Comparison of ENCODE assay signal across 20 cellular contexts in genomic region chr20:33670715-33671499, GRCh38. TPM values are rescaled to one million over a fixed set of nuclear protein-coding genes. Genes with fewer than 3 reads are reported as not detected.
DNase-seq lines count a peak whose midpoint lies in the region; ATAC-seq and TF ChIP-seq lines count a peak whose summit lies in the region.
"Had no signal": no experiment of that assay in that cellular context is flagged by ENCODE, and none has a peak within 500 bp of the region (broad histone marks: within the 10 kb centered on the region; RNA-seq: fewer than 3 reads in every experiment).

No MANE protein-coding gene starts in this region.

- no peak overlapping the region for H3K4me3 Mint-ChIP-seq in activated CD4-positive, alpha-beta memory T cell treated with anti-CD3 and anti-CD28 coated beads, Interleukin-2, amount 10 ng/mL, durations not matched to agents 7 days and 5 days
- no peak overlapping the region for H3K4me3 Mint-ChIP-seq in activated CD4-positive, alpha-beta memory T cell treated with anti-CD3 and anti-CD28 coated beads for 36 hours
- peak overlapping the region; percentile 6 for H3K4me3 Mint-ChIP-seq in Caco-2 (ENCODE audit: unreplicated experiment)
- H3K4me3 Mint-ChIP-seq in chondrocyte (ENCODE audit: unreplicated experiment), result peak overlapping the region; percentile 10
- H3K4me3 Mint-ChIP-seq: stimulated activated memory B cell treated with anti-CD40 and anti-IgM and Interleukin-4, amounts not matched to agents 10 μg/mL and 1 μg/mL and 100 μg/mL, for 72 hours had no signal

- CTCF ChIA-PET in activated CD4-positive, alpha-beta memory T cell treated with anti-CD3 and anti-CD28 coated beads, Interleukin-2, amount 10 ng/mL, durations not matched to agents 7 days and 5 days (lab: Charles Lee), result interaction anchor here (4.9 kb wide), 1 partner anchor 9 kb away, joined by 63 read pairs; no protein-coding TSS in a partner anchor
- CTCF ChIA-PET in activated CD4-positive, alpha-beta memory T cell treated with anti-CD3 and anti-CD28 coated beads for 36 hours (lab: Charles Lee), result interaction anchor here (0.6 to 4.6 kb wide), 3 partner anchors 57 to 217 kb away, joined by 3 to 32 read pairs (median 7); no protein-coding TSS in a partner anchor
- CTCF ChIA-PET in Caco-2 (lab: Charles Lee), result interaction anchor here (0.6 to 1.9 kb wide), 3 partner anchors 49 to 142 kb away, joined by 3 to 4 read pairs (median 3); partner anchors contain the start of gene PXMP4

- peaks cover 18% of the 10 kb centered on the region for H3K36me3 Mint-ChIP-seq in activated CD4-positive, alpha-beta memory T cell treated with anti-CD3 and anti-CD28 coated beads, Interleukin-2, amount 10 ng/mL, durations not matched to agents 7 days and 5 days (ENCODE audit: low read depth)
- H3K36me3 Mint-ChIP-seq in activated CD4-positive, alpha-beta memory T cell treated with anti-CD3 and anti-CD28 coated beads for 36 hours, result peaks cover under 1% of the 10 kb centered on the region
- H3K36me3 Mint-ChIP-seq in Caco-2 (ENCODE audit: insufficient read depth, unreplicated experiment), result peaks cover 54% of the 10 kb centered on the region
- H3K36me3 Mint-ChIP-seq in chondrocyte (ENCODE audit: low read depth), result peaks cover 13% of the 10 kb centered on the region
- H3K36me3 Mint-ChIP-seq: CD4-positive, CD25-positive, alpha-beta regulatory T cell; stimulated activated memory B cell treated with anti-CD40 and anti-IgM and Interleukin-4, amounts not matched to agents 10 μg/mL and 1 μg/mL and 100 μg/mL, for 72 hours had no signal

- no peak for ATAC-seq in GM19455 (IDR thresholded peaks at IDR 0.05; ENCODE audit: unreplicated experiment)
- no peak for ATAC-seq in stimulated activated naive CD8-positive, alpha-beta T cell treated with anti-CD3 and anti-CD28 coated beads, Interleukin-15, Interleukin-2, amounts not matched to agents 100 U/mL and 50 U/mL, for 24 hours
- ATAC-seq in GM21737 (IDR thresholded peaks at IDR 0.05; ENCODE audit: unreplicated experiment), result no peak
- ATAC-seq: PC-3; sciatic nerve; stimulated activated memory B cell treated with anti-CD40 and anti-IgM and Interleukin-4, amounts not matched to agents 10 μg/mL and 1 μg/mL and 100 μg/mL, for 72 hours had no signal

- peaks cover 23% of the 10 kb centered on the region for H3K4me1 ChIP-seq in Caco-2
- H3K4me1 ChIP-seq in stomach, result peaks cover 53 to 91% (median 86%) of the 10 kb centered on the region in 4 donors

- no peak for TF ChIP-seq CTCF in Caco-2 (IDR thresholded peaks at IDR 0.05; ENCODE audit: insufficient read depth in 1 of 2, low read depth in 1 of 2, low read length in 1 of 2, severe bottlenecking in 1 of 2, unreplicated experiment in 1 of 2)
- no peak for TF ChIP-seq CTCF in chondrocyte (IDR thresholded peaks at IDR 0.05)
- TF ChIP-seq CTCF in stomach (IDR thresholded peaks at IDR 0.05), result no peak

- intact Hi-C loops in activated CD4-positive, alpha-beta memory T cell treated with anti-CD3 and anti-CD28 coated beads for 36 hours (cut with micrococcal nuclease), result no loop called here
- intact Hi-C loops in Caco-2 (cut with micrococcal nuclease; ENCODE audit: unreplicated experiment) (loop anchor here (5.0 kb wide), 1 partner anchor 141 kb away; the partner anchor contains the start of gene CHMP4B), stomach (cut with DNase I; ENCODE audit: low total_unique reads) (no loop called here)

- H3K4me3 ChIP-seq in Caco-2 (ENCODE audit: low read depth, low read length), result no peak overlapping the region
- H3K4me3 ChIP-seq in stomach, result no peak overlapping the region
- H3K4me3 ChIP-seq: upper lobe of left lung had no signal

- BruUV-seq in Caco-2 (replicated peaks; lab: Mats Ljungman, UMichigan), result no TSS peak

- no peaks in the 10 kb centered on the region for H3K27me3 ChIP-seq in Caco-2 (replicated peaks; ENCODE audit: control insufficient read depth, insufficient read depth, low read length)
- no peaks in the 10 kb centered on the region for H3K27me3 ChIP-seq in stomach
- H3K27me3 ChIP-seq: upper lobe of left lung had no signal

- no peak for DNase-seq in activated CD4-positive, alpha-beta memory T cell treated with anti-CD3 and anti-CD28 coated beads, Interleukin-2, amount 10 ng/mL, durations not matched to agents 7 days and 5 days
- DNase-seq in activated CD4-positive, alpha-beta memory T cell treated with anti-CD3 and anti-CD28 coated beads for 36 hours, result no peak
- DNase-seq in Caco-2 (no peak), chondrocyte (ENCODE audit: low spot score) (no peak), stomach (peak; percentile 64)
- DNase-seq in stimulated activated naive CD8-positive, alpha-beta T cell treated with anti-CD3 and anti-CD28 coated beads, Interleukin-15, Interleukin-2, amounts not matched to agents 100 U/mL and 50 U/mL, for 24 hours, result no peak
- DNase-seq: ACHN; activated effector memory CD4-positive, alpha-beta T cell treated with Interleukin-2 at 50 U/mL for 16 hours; aorta; CD4-positive, CD25-positive, alpha-beta regulatory T cell; cerebellar nuclear complex; NCI-H187; NCI-H748 treated with DMSO at 0.1 percent for 48 hours; PC-3 had no signal

- peaks cover 56% of the 10 kb centered on the region for H3K4me1 Mint-ChIP-seq in activated CD4-positive, alpha-beta memory T cell treated with anti-CD3 and anti-CD28 coated beads, Interleukin-2, amount 10 ng/mL, durations not matched to agents 7 days and 5 days
- peaks cover 35% of the 10 kb centered on the region for H3K4me1 Mint-ChIP-seq in activated CD4-positive, alpha-beta memory T cell treated with anti-CD3 and anti-CD28 coated beads for 36 hours (ENCODE audit: low read depth)
- H3K4me1 Mint-ChIP-seq in Caco-2 (ENCODE audit: low read depth, unreplicated experiment), result peaks cover 35% of the 10 kb centered on the region
- H3K4me1 Mint-ChIP-seq in chondrocyte (ENCODE audit: low read depth), result peaks cover 56% of the 10 kb centered on the region

- peak overlapping the region; percentile 6 to 94 (median 42) for H3K27ac ChIP-seq in stomach
- H3K27ac ChIP-seq: upper lobe of left lung had no signal

- TF ChIP-seq POLR2A in stomach (IDR thresholded peaks at IDR 0.05), result no peak

- POLR2A ChIA-PET in activated CD4-positive, alpha-beta memory T cell treated with anti-CD3 and anti-CD28 coated beads, Interleukin-2, amount 10 ng/mL, durations not matched to agents 7 days and 5 days (lab: Charles Lee), result interaction anchor here (0.9 to 16.8 kb wide), 2 partner anchors 11 to 49 kb away, joined by 3 to 312 read pairs; partner anchors contain the start of gene PXMP4
- POLR2A ChIA-PET in activated CD4-positive, alpha-beta memory T cell treated with anti-CD3 and anti-CD28 coated beads for 36 hours (lab: Charles Lee), result interaction anchor here (0.6 to 0.9 kb wide), 3 partner anchors 8 to 433 kb away, joined by 3 read pairs; partner anchors contain the start of gene C20orf144
- POLR2A ChIA-PET in Caco-2 (lab: Charles Lee), result no interaction called here

- 56 to 76% (median 62%) methylated on average over 6 of the region's 6 CpGs for WGBS in stomach, 5 donors

- TF ChIP-seq EP300 in stomach (IDR thresholded peaks at IDR 0.05), result no peak

- H3K9me3 ChIP-seq in Caco-2 (no peaks in the 10 kb centered on the region), stomach (no peaks in the 10 kb centered on the region)
- H3K9me3 ChIP-seq: upper lobe of left lung had no signal

- no peaks in the 10 kb centered on the region for H3K27me3 Mint-ChIP-seq in activated CD4-positive, alpha-beta memory T cell treated with anti-CD3 and anti-CD28 coated beads, Interleukin-2, amount 10 ng/mL, durations not matched to agents 7 days and 5 days
- no peaks in the 10 kb centered on the region for H3K27me3 Mint-ChIP-seq in activated CD4-positive, alpha-beta memory T cell treated with anti-CD3 and anti-CD28 coated beads for 36 hours
- H3K27me3 Mint-ChIP-seq in Caco-2 (ENCODE audit: insufficient read depth, unreplicated experiment) (no peaks in the 10 kb centered on the region), chondrocyte (ENCODE audit: low read depth) (no peaks in the 10 kb centered on the region)
- H3K27me3 Mint-ChIP-seq: CD4-positive, CD25-positive, alpha-beta regulatory T cell; stimulated activated memory B cell treated with anti-CD40 and anti-IgM and Interleukin-4, amounts not matched to agents 10 μg/mL and 1 μg/mL and 100 μg/mL, for 72 hours had no signal

- H3K36me3 ChIP-seq in Caco-2 (ENCODE audit: control insufficient read depth, insufficient read depth, low read length) (peaks cover 11% of the 10 kb centered on the region), stomach (peaks cover 0 to 33% (median 23%) of the 10 kb centered on the region in 4 donors)
- H3K36me3 ChIP-seq: upper lobe of left lung had no signal

- H3K27ac Mint-ChIP-seq in activated CD4-positive, alpha-beta memory T cell treated with anti-CD3 and anti-CD28 coated beads, Interleukin-2, amount 10 ng/mL, durations not matched to agents 7 days and 5 days, result peak overlapping the region; percentile 24
- no peak overlapping the region for H3K27ac Mint-ChIP-seq in activated CD4-positive, alpha-beta memory T cell treated with anti-CD3 and anti-CD28 coated beads for 36 hours
- H3K27ac Mint-ChIP-seq in Caco-2 (ENCODE audit: unreplicated experiment) (no peak overlapping the region), chondrocyte (ENCODE audit: unreplicated experiment) (no peak overlapping the region)
- H3K27ac Mint-ChIP-seq: stimulated activated memory B cell treated with anti-CD40 and anti-IgM and Interleukin-4, amounts not matched to agents 10 μg/mL and 1 μg/mL and 100 μg/mL, for 72 hours had no signal

- no peaks in the 10 kb centered on the region for H3K9me3 Mint-ChIP-seq in activated CD4-positive, alpha-beta memory T cell treated with anti-CD3 and anti-CD28 coated beads, Interleukin-2, amount 10 ng/mL, durations not matched to agents 7 days and 5 days
- no peaks in the 10 kb centered on the region for H3K9me3 Mint-ChIP-seq in activated CD4-positive, alpha-beta memory T cell treated with anti-CD3 and anti-CD28 coated beads for 36 hours
- H3K9me3 Mint-ChIP-seq in Caco-2 (ENCODE audit: unreplicated experiment), result no peaks in the 10 kb centered on the region
- H3K9me3 Mint-ChIP-seq in chondrocyte (ENCODE audit: low read depth), result no peaks in the 10 kb centered on the region
- H3K9me3 Mint-ChIP-seq: CD4-positive, CD25-positive, alpha-beta regulatory T cell; stimulated activated memory B cell treated with anti-CD40 and anti-IgM and Interleukin-4, amounts not matched to agents 10 μg/mL and 1 μg/mL and 100 μg/mL, for 72 hours had no signal

RNA-seq across cellular contexts. Expression of gene NECAB3, which starts 3.3 kb away (rescaled TPM):
- 10 to 100 TPM; 27.3 to 36.2 TPM for total RNA-seq in activated CD4-positive, alpha-beta memory T cell treated with anti-CD3 and anti-CD28 coated beads, Interleukin-2, amount 10 ng/mL, durations not matched to agents 7 days and 5 days
- total RNA-seq in activated CD4-positive, alpha-beta memory T cell treated with anti-CD3 and anti-CD28 coated beads for 36 hours, result 10 to 100 TPM; 21.0 to 22.7 TPM
- 98.4 and 105 TPM in 2 replicates for total RNA-seq in Caco-2 (2022)
- total RNA-seq in chondrocyte, result 23.5 to 35.5 TPM (median 32.5 TPM) in 3 replicates
- 100 to 1,000 TPM in 3 of 5 donors, 10 to 100 TPM in 2; 28.1 to 335 (median 113) TPM for total RNA-seq in stomach
- polyA plus RNA-seq in stomach, result 10 to 100 TPM; 31.4 to 60.0 (median 51.3) TPM

RNA-seq across cellular contexts. Expression of gene ACTL10, which starts 4.2 kb away (rescaled TPM):
- total RNA-seq in activated CD4-positive, alpha-beta memory T cell treated with anti-CD3 and anti-CD28 coated beads, Interleukin-2, amount 10 ng/mL, durations not matched to agents 7 days and 5 days, result 1 to 10 TPM; 3.7 to 4.5 TPM
- 1 to 10 TPM; 1.8 to 2.3 TPM for total RNA-seq in activated CD4-positive, alpha-beta memory T cell treated with anti-CD3 and anti-CD28 coated beads for 36 hours
- 3.4 and 4.5 TPM in 2 replicates for total RNA-seq in Caco-2 (2022)
- total RNA-seq in chondrocyte, result 0.60 to 2.5 TPM (median 2.3 TPM) in 3 replicates
- 10 to 100 TPM in 1 of 5 donors, 1 to 10 TPM in 3, not detected in 1; 1.1 to 12.3 (median 1.3) TPM for total RNA-seq in stomach
- 1 to 10 TPM; 1.4 to 2.9 (median 2.4) TPM for polyA plus RNA-seq in stomach

RNA-seq across cellular contexts. Expression of gene C20orf144, which starts 8.8 kb away (rescaled TPM):
- under 1 TPM; 0.30 to 0.33 TPM for total RNA-seq in activated CD4-positive, alpha-beta memory T cell treated with anti-CD3 and anti-CD28 coated beads, Interleukin-2, amount 10 ng/mL, durations not matched to agents 7 days and 5 days
- under 1 TPM; 0.26 to 0.31 TPM for total RNA-seq in activated CD4-positive, alpha-beta memory T cell treated with anti-CD3 and anti-CD28 coated beads for 36 hours
- 0.18 and 0.51 TPM in 2 replicates for total RNA-seq in Caco-2 (2022)
- 0.10 to 0.17 TPM in 2 of 3 replicates, not detected in the other for total RNA-seq in chondrocyte
- not detected for total RNA-seq in stomach
- polyA plus RNA-seq in stomach, result under 1 TPM in 2 of 3 donors, not detected in 1; 0.19 to 0.31 TPM
- total RNA-seq: CD4-positive, CD25-positive, alpha-beta regulatory T cell; liver; PC-3; sciatic nerve; upper lobe of left lung had no signal
- polyA plus RNA-seq: liver had no signal

RNA-seq across cellular contexts. Expression of gene E2F1, which starts 15.3 kb away (rescaled TPM):
- 10 to 100 TPM; 60.0 to 61.7 TPM for total RNA-seq in activated CD4-positive, alpha-beta memory T cell treated with anti-CD3 and anti-CD28 coated beads, Interleukin-2, amount 10 ng/mL, durations not matched to agents 7 days and 5 days
- total RNA-seq in activated CD4-positive, alpha-beta memory T cell treated with anti-CD3 and anti-CD28 coated beads for 36 hours, result 10 to 100 TPM; 66.8 to 67.8 TPM
- total RNA-seq in Caco-2 (2022), result 67.5 and 74.7 TPM in 2 replicates
- 7.5 to 17.0 TPM (median 7.6 TPM) in 3 replicates for total RNA-seq in chondrocyte
- 10 to 100 TPM in 2 of 5 donors, 1 to 10 TPM in 3; 2.3 to 24.9 (median 4.2) TPM for total RNA-seq in stomach
- polyA plus RNA-seq in stomach, result 1 to 10 TPM; 2.3 to 8.1 (median 4.9) TPM

RNA-seq across cellular contexts. Expression of gene PXMP4, which starts 49.2 kb away (rescaled TPM):
- total RNA-seq in activated CD4-positive, alpha-beta memory T cell treated with anti-CD3 and anti-CD28 coated beads, Interleukin-2, amount 10 ng/mL, durations not matched to agents 7 days and 5 days, result 10 to 100 TPM; 13.9 to 15.8 TPM
- 10 to 100 TPM in 1 of 2 experiments, 1 to 10 TPM in 1; 8.7 to 11.6 TPM for total RNA-seq in activated CD4-positive, alpha-beta memory T cell treated with anti-CD3 and anti-CD28 coated beads for 36 hours
- total RNA-seq in Caco-2 (2022), result 37.3 and 39.5 TPM in 2 replicates
- 4.9 to 6.7 TPM (median 6.4 TPM) in 3 replicates for total RNA-seq in chondrocyte
- total RNA-seq in stomach, result 10 to 100 TPM in 2 of 5 donors, 1 to 10 TPM in 2, under 1 TPM in 1; 0.72 to 36.8 (median 6.1) TPM
- 1 to 10 TPM; 4.0 to 5.9 (median 5.4) TPM for polyA plus RNA-seq in stomach
- total RNA-seq: PC-3 had no signal

Comparison
In these comparisons a context has a peak if more than half of its experiments do, and no peak if none do; other contexts are left out.
1. H3K4me3 Mint-ChIP-seq: peak in Caco-2 (single experiment) and chondrocyte (single experiment); none in activated CD4-positive, alpha-beta memory T cell treated with anti-CD3 and anti-CD28 coated beads, Interleukin-2, amount 10 ng/mL, durations not matched to agents 7 days and 5 days (single experiment) and activated CD4-positive, alpha-beta memory T cell treated with anti-CD3 and anti-CD28 coated beads for 36 hours (single experiment).